ENCODE assay signal across 8 cellular contexts in the genomic region with DNA sequence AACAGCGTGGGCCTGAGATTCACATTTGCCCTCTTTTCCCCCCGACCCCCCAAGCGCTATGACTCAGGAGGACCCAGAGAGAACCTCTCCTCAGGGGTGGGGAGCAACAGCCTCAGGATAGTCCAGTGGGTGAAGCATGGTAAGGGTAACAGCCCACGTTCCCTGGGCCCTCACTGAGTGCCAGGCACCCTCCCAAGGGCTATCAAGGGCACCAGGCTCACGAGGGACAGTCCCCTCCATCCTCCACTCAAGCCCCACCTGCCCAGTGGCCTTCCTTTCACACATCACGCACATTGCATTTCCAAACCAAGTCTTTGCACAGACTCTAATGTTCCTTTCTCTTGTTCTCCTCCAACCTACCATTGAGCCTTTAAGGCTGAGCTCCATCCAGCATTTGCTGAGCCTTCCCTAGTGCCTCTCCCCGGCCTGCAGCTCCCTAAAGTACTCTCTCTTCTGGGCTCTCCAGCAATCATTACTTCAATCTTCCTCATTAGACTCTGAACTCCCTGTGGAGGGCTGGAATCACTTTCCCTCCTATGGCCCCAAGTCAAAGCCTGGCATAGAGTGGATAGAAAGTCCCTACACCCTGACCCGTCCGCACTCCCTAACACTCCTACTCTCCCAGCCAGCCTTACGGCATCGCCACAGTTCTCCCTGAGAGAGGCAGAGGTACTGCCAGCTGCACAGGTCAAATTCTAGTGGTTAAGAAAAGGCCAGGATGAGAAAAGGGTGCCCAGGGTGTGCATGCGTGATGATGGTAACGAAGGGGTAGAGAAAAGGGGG. TPM values are rescaled to one million over a fixed set of nuclear protein-coding genes. Genes with fewer than 3 reads are reported as not detected.
DNase-seq lines count a peak whose midpoint lies in the region; FAIRE-seq and TF ChIP-seq lines count a peak whose summit lies in the region.

No MANE protein-coding gene starts in this region.

- no peak for TF ChIP-seq CTCF in PC-9 (conservative IDR thresholded peaks at IDR 0.05)
- no peak for TF ChIP-seq CTCF in endodermal cell (conservative IDR thresholded peaks at IDR 0.05)
- no peak for TF ChIP-seq CTCF in neural crest cell (conservative IDR thresholded peaks at IDR 0.05)

- peak overlapping the region; percentile 64 for H3K27ac Mint-ChIP-seq in T-helper 1 cell treated with Interleukin-12 subunit alpha and Interleukin-12 subunit beta and Interleukin-4 antibody, amounts not matched to agents 30 μg/mL and 1 μg/mL, for 36 hours
- H3K27ac Mint-ChIP-seq in endodermal cell (peak overlapping the region; percentile 77), neural crest cell (ENCODE audit: unreplicated experiment) (peak overlapping the region; percentile 46)

- H3K9me3 Mint-ChIP-seq in T-helper 1 cell treated with Interleukin-12 subunit alpha and Interleukin-12 subunit beta and Interleukin-4 antibody, amounts not matched to agents 30 μg/mL and 1 μg/mL, for 36 hours: no peaks in the 10 kb centered on the region
- H3K9me3 Mint-ChIP-seq in endodermal cell: no peaks in the 10 kb centered on the region
- H3K9me3 Mint-ChIP-seq in neural crest cell: no peaks in the 10 kb centered on the region

- H3K4me3 Mint-ChIP-seq in T-helper 1 cell treated with Interleukin-12 subunit alpha and Interleukin-12 subunit beta and Interleukin-4 antibody, amounts not matched to agents 30 μg/mL and 1 μg/mL, for 36 hours: peak overlapping the region; percentile 90
- H3K4me3 Mint-ChIP-seq in endodermal cell: peak overlapping the region; percentile 78
- peak overlapping the region; percentile 93 for H3K4me3 Mint-ChIP-seq in neural crest cell

- H3K36me3 Mint-ChIP-seq in T-helper 1 cell treated with Interleukin-12 subunit alpha and Interleukin-12 subunit beta and Interleukin-4 antibody, amounts not matched to agents 30 μg/mL and 1 μg/mL, for 36 hours (ENCODE audit: low read depth): peaks cover 13% of the 10 kb centered on the region
- H3K36me3 Mint-ChIP-seq in endodermal cell (ENCODE audit: low read depth) (peaks cover 25% of the 10 kb centered on the region), neural crest cell (ENCODE audit: low read depth) (peaks cover 3% of the 10 kb centered on the region)

- BruUV-seq in PC-9 (replicated peaks; lab: Mats Ljungman, UMichigan): TSS peak; percentile 35

- peaks cover 31% of the 10 kb centered on the region for H3K4me1 Mint-ChIP-seq in T-helper 1 cell treated with Interleukin-12 subunit alpha and Interleukin-12 subunit beta and Interleukin-4 antibody, amounts not matched to agents 30 μg/mL and 1 μg/mL, for 36 hours (ENCODE audit: low read depth)
- H3K4me1 Mint-ChIP-seq in endodermal cell (peaks cover 15% of the 10 kb centered on the region), neural crest cell (peaks cover 38% of the 10 kb centered on the region)

- no peaks in the 10 kb centered on the region for H3K9me2 ChIP-seq in PC-9 (ENCODE audit: insufficient read depth)

- no peak for FAIRE-seq in RCC 7860 (lab: Jason Lieb, UNC)

- H3K36me3 ChIP-seq in PC-9 (ENCODE audit: low read depth): no peaks in the 10 kb centered on the region
- H3K36me3 ChIP-seq in endodermal cell (ENCODE audit: control insufficient read depth, insufficient read depth, low read length): peaks cover 28% of the 10 kb centered on the region

- DNase-seq in T-helper 1 cell (no peak), PC-9 (no peak), endodermal cell (no peak), neural crest cell (ENCODE audit: low read depth, low spot score) (no peak), Ammon's horn (ENCODE audit: low spot score) (no peak), RCC 7860 (ENCODE audit: low spot score) (no peak)
- no peak for DNase-seq in stimulated activated CD4-positive, alpha-beta T cell treated with anti-CD3 and anti-CD28 coated beads, Interleukin-15, amount 100 ng/mL, for 24 hours

- H3K27me3 Mint-ChIP-seq in T-helper 1 cell treated with Interleukin-12 subunit alpha and Interleukin-12 subunit beta and Interleukin-4 antibody, amounts not matched to agents 30 μg/mL and 1 μg/mL, for 36 hours (ENCODE audit: low read depth): no peaks in the 10 kb centered on the region
- no peaks in the 10 kb centered on the region for H3K27me3 Mint-ChIP-seq in endodermal cell (ENCODE audit: insufficient read depth)
- no peaks in the 10 kb centered on the region for H3K27me3 Mint-ChIP-seq in neural crest cell (ENCODE audit: low read depth)

- H3K79me2 ChIP-seq in PC-9 (ENCODE audit: low read depth): peaks cover 12% of the 10 kb centered on the region

- H3K4me2 ChIP-seq in PC-9: peak overlapping the region; percentile 87

- no peaks in the 10 kb centered on the region for H3F3A ChIP-seq in PC-9 (ENCODE audit: insufficient read depth, low read depth)

- H3K27ac ChIP-seq in PC-9 (no peak overlapping the region), endodermal cell (ENCODE audit: low read depth, low read length) (no peak overlapping the region)

- H3K4me3 ChIP-seq in PC-9 (peak overlapping the region; percentile 75), endodermal cell (ENCODE audit: low read length) (peak overlapping the region; percentile 82)

- peak overlapping the region; percentile 85 for H3K9ac ChIP-seq in endodermal cell (ENCODE audit: extremely low read depth, low read length, poor library complexity, severe bottlenecking)

- intact Hi-C loops in PC-9 (cut with micrococcal nuclease; ENCODE audit: unreplicated experiment): loop anchor here (5.0 kb wide), 1 partner anchor 59 kb away; a partner anchor contains a TSS

- POLR2A ChIA-PET in PC-9 (lab: Charles Lee; ENCODE audit: unreplicated experiment): interaction anchor here (0.9 kb wide), 1 partner anchor 135 kb away, joined by 3 read pairs; no protein-coding TSS in a partner anchor

- H3K4me1 ChIP-seq in PC-9 (replicated peaks; ENCODE audit: insufficient read depth): peaks cover 11% of the 10 kb centered on the region
- peaks cover 3% of the 10 kb centered on the region for H3K4me1 ChIP-seq in endodermal cell (ENCODE audit: control insufficient read depth, insufficient read depth, low read length)

- H3K27me3 ChIP-seq in PC-9 (ENCODE audit: insufficient read depth, low read depth) (no peaks in the 10 kb centered on the region), endodermal cell (ENCODE audit: control insufficient read depth, insufficient read depth, low read length, poor library complexity, severe bottlenecking) (no peaks in the 10 kb centered on the region)

- H3K9me3 ChIP-seq in PC-9 (ENCODE audit: insufficient read depth, low read depth): no peaks in the 10 kb centered on the region
- H3K9me3 ChIP-seq in endodermal cell (ENCODE audit: control insufficient read depth, low read length): no peaks in the 10 kb centered on the region

- H2AFZ ChIP-seq in PC-9: peak overlapping the region; percentile 86

- WGBS in endodermal cell (ENCODE audit: insufficient coverage in 1 of 2, insufficient read length in 1 of 2), 2 experiments: 59 to 67% methylated on average over 5 to 13 of the region's 13 CpGs

- peaks cover 6% of the 10 kb centered on the region; the same call in 1 of the 2 replicates for H4K20me1 ChIP-seq in PC-9 (ENCODE audit: insufficient read depth)

- CTCF ChIA-PET in PC-9 (lab: Charles Lee): interaction anchor here (0.6 kb wide), 1 partner anchor 59 kb away, joined by 3 read pairs; a partner anchor contains a TSS

RNA-seq across cellular contexts. Expression of a gene that starts 1.0 kb away (rescaled TPM):
- total RNA-seq in PC-9 (2021) (79.6 and 114 TPM in 2 replicates), endodermal cell (10 to 100 TPM; 47.8 to 66.1 TPM), neural crest cell (70.4 and 75.7 TPM in 2 replicates)
- polyA plus RNA-seq in endodermal cell (2013, experiment 1 of 2): 53.1 TPM
- polyA plus RNA-seq in endodermal cell (2013, experiment 2 of 2): 52.3 TPM

RNA-seq across cellular contexts. Expression of a gene that starts 1.2 kb away (rescaled TPM):
- total RNA-seq in PC-9 (2021) (13.8 and 15.1 TPM in 2 replicates), endodermal cell (10 to 100 TPM; 20.8 to 22.6 TPM), neural crest cell (27.4 and 32.3 TPM in 2 replicates)
- 20.0 TPM for polyA plus RNA-seq in endodermal cell (2013, experiment 1 of 2)
- 18.9 TPM for polyA plus RNA-seq in endodermal cell (2013, experiment 2 of 2)

RNA-seq across cellular contexts. Expression of a gene that starts 22.3 kb away (rescaled TPM):
- total RNA-seq in PC-9 (2021): 1.9 and 2.5 TPM in 2 replicates
- 1 to 10 TPM in 1 of 2 donors, under 1 TPM in 1; 0.92 to 2.0 TPM for total RNA-seq in endodermal cell
- 0.85 TPM for polyA plus RNA-seq in endodermal cell (2013, experiment 1 of 2)
- polyA plus RNA-seq in endodermal cell (2013, experiment 2 of 2): 1.2 TPM
- 2.0 and 2.1 TPM in 2 replicates for total RNA-seq in neural crest cell

RNA-seq across cellular contexts. Expression of a gene that starts 59.3 kb away (rescaled TPM):
- total RNA-seq in PC-9 (2021) (29.0 and 32.4 TPM in 2 replicates), endodermal cell (10 to 100 TPM; 37.7 to 44.5 TPM), neural crest cell (57.3 and 58.3 TPM in 2 replicates)
- 29.7 TPM for polyA plus RNA-seq in endodermal cell (2013, experiment 1 of 2)
- polyA plus RNA-seq in endodermal cell (2013, experiment 2 of 2): 27.2 TPM

RNA-seq across cellular contexts. Expression of a gene that starts 59.6 kb away (rescaled TPM):
- total RNA-seq in PC-9 (2021) (40.7 and 45.8 TPM in 2 replicates), endodermal cell (10 to 100 TPM; 59.0 to 67.5 TPM), neural crest cell (57.2 and 61.8 TPM in 2 replicates)
- 45.9 TPM for polyA plus RNA-seq in endodermal cell (2013, experiment 1 of 2)
- 38.7 TPM for polyA plus RNA-seq in endodermal cell (2013, experiment 2 of 2)
